In genomic region chr11:130477646-130478203, GRCh38 we compare ENCODE assay signal across 12 cellular contexts. TPM values are rescaled to one million over a fixed set of nuclear protein-coding genes. Genes with fewer than 3 reads are reported as not detected.
DNase-seq lines count a peak whose midpoint lies in the region; ATAC-seq, FAIRE-seq and TF ChIP-seq lines count a peak whose summit lies in the region.
"Had no signal": no experiment of that assay in that cellular context is flagged by ENCODE, and none has a peak within 500 bp of the region (broad histone marks: within the 10 kb centered on the region; RNA-seq: fewer than 3 reads in every experiment).

No MANE protein-coding gene starts in this region.

- H3K4me2 ChIP-seq in A549: peak overlapping the region; percentile 72

- DNase-seq in A549 (ENCODE audit: low read depth in 1 of 2, low spot score in 1 of 2): no peak
- DNase-seq in RWPE1 (ENCODE audit: low spot score): no peak
- DNase-seq in fibroblast of mammary gland (ENCODE audit: low read depth): peak; percentile 45
- no peak for DNase-seq in psoas muscle
- DNase-seq in stimulated activated CD4-positive, alpha-beta T cell treated with anti-CD3 and anti-CD28 coated beads, Interleukin-1b, Interleukin-23, amount 100 ng/mL, for 48 hours: no peak
- DNase-seq in foreskin melanocyte: no peak
- DNase-seq in GDM1 (lab: John Stamatoyannopoulos, UW): no peak
- DNase-seq: NCI-H2081 had no signal

- H3K27me3 ChIP-seq in psoas muscle (ENCODE audit: insufficient read depth in 3 of 3, low read length in 2 of 3): no peaks in the 10 kb centered on the region

- WGBS in A549 (ENCODE audit: missing lambda C conversion rate): 49% methylated on average over 5 of the region's 5 CpGs
- WGBS in psoas muscle, 3 donors: 50 to 53% (median 51%) methylated on average over 5 of the region's 5 CpGs

- H3K27ac ChIP-seq in A549: peak overlapping the region; percentile 77 to 85
- peak overlapping the region; percentile 66 for H3K27ac ChIP-seq in RWPE1
- peak overlapping the region; percentile 58 for H3K27ac ChIP-seq in psoas muscle
- H3K27ac ChIP-seq: epithelial cell of prostate had no signal

- no peak overlapping the region for H3K4me3 ChIP-seq in A549
- H3K4me3 ChIP-seq in fibroblast of mammary gland (ENCODE audit: control insufficient read depth, low read depth, low read length): no peak overlapping the region
- no peak overlapping the region for H3K4me3 ChIP-seq in psoas muscle
- H3K4me3 ChIP-seq: left lung had no signal

- intact Hi-C loops in psoas muscle (cut with DNase I): no loop called here

- CTCF ChIA-PET in A549 (lab: Yijun Ruan, JAX): interaction anchor here (1.3 kb wide), 1 partner anchor 384 kb away, joined by 4 read pairs; no protein-coding TSS in a partner anchor
- CTCF ChIA-PET in RWPE1 (lab: Yijun Ruan, JAX): no interaction called here

- H3K36me3 ChIP-seq in psoas muscle (ENCODE audit: insufficient read depth in 1 of 2, low read depth in 1 of 2): peaks cover 0 to 5% of the 10 kb centered on the region in 2 donors

- no peak for TF ChIP-seq POLR2A in A549 (IDR thresholded peaks at IDR 0.05; ENCODE audit: low read length)

- no peaks in the 10 kb centered on the region for H3K9me3 ChIP-seq in A549
- no peaks in the 10 kb centered on the region for H3K9me3 ChIP-seq in psoas muscle
- H3K9me3 ChIP-seq: left lung had no signal

- TF ChIP-seq RAD21 in A549 (conservative IDR thresholded peaks at IDR 0.05 in 1 of 2, IDR thresholded peaks at IDR 0.05 in 1 of 2): no peak

- TF ChIP-seq CTCF in A549 (IDR thresholded peaks at IDR 0.05): no peak
- no peak for TF ChIP-seq CTCF in RWPE1 (conservative IDR thresholded peaks at IDR 0.05; ENCODE audit: low read depth)
- TF ChIP-seq CTCF in fibroblast of mammary gland (conservative IDR thresholded peaks at IDR 0.05; ENCODE audit: control insufficient read depth, insufficient read depth, low read depth, low read length): no peak
- TF ChIP-seq CTCF in psoas muscle (IDR thresholded peaks at IDR 0.05): no peak

- H3K4me1 ChIP-seq in A549 (peaks cover 24% of the 10 kb centered on the region), psoas muscle (peaks cover 17% of the 10 kb centered on the region)

- no peak for TF ChIP-seq EP300 in A549 (IDR thresholded peaks at IDR 0.05)

- peak; percentile 36 to 38; a peak in 3 of 6 replicates for ATAC-seq in A549
- peak in 1 of 4 donors; percentile 11 for ATAC-seq in psoas muscle
- no peak for ATAC-seq in GM18520 (IDR thresholded peaks at IDR 0.05; ENCODE audit: unreplicated experiment)

- no peak for FAIRE-seq in A549 (lab: Jason Lieb, UNC)
- FAIRE-seq: G401.6 had no signal

- POLR2A ChIA-PET in A549 (lab: Yijun Ruan, JAX) (no interaction called here), RWPE1 (lab: Yijun Ruan, JAX; ENCODE audit: low non-redundant PET) (no interaction called here)

TF ChIP-seq in A549, 52 proteins besides CTCF, POLR2A, EP300 and RAD21:
- TF ChIP-seq RARB (CRISPR knock-in tag; IDR thresholded peaks at IDR 0.05) (no peak), MYC (IDR thresholded peaks at IDR 0.05; ENCODE audit: borderline replicate concordance, low read length) (no peak), TFCP2L1 (CRISPR knock-in tag; IDR thresholded peaks at IDR 0.05) (no peak), ZC3H11A (IDR thresholded peaks at IDR 0.05) (no peak), TP53 (CRISPR knock-in tag; IDR thresholded peaks at IDR 0.05) (no peak), MAZ (IDR thresholded peaks at IDR 0.05; ENCODE audit: borderline replicate concordance, low read depth, low read length) (no peak), NFE2L2 (conservative IDR thresholded peaks at IDR 0.05; ENCODE audit: low read length) (no peak), RNF2 (IDR thresholded peaks at IDR 0.05; ENCODE audit: borderline replicate concordance, low read depth) (no peak), ELK1 (IDR thresholded peaks at IDR 0.05; ENCODE audit: low read depth, low read length) (no peak), MAX (IDR thresholded peaks at IDR 0.05) (no peak), SREBF2 (IDR thresholded peaks at IDR 0.05) (no peak), ZSCAN20 (CRISPR knock-in tag; IDR thresholded peaks at IDR 0.05) (no peak), ESRRA (IDR thresholded peaks at IDR 0.05; ENCODE audit: borderline replicate concordance, low read length) (no peak), HOXB13 (CRISPR knock-in tag; IDR thresholded peaks at IDR 0.05; ENCODE audit: low read depth) (no peak), PHF8 (IDR thresholded peaks at IDR 0.05; ENCODE audit: borderline replicate concordance, low read depth) (no peak), REST (IDR thresholded peaks at IDR 0.05) (no peak), FOSB (CRISPR knock-in tag; IDR thresholded peaks at IDR 0.05) (no peak)
- TF ChIP-seq, protein P1, sequence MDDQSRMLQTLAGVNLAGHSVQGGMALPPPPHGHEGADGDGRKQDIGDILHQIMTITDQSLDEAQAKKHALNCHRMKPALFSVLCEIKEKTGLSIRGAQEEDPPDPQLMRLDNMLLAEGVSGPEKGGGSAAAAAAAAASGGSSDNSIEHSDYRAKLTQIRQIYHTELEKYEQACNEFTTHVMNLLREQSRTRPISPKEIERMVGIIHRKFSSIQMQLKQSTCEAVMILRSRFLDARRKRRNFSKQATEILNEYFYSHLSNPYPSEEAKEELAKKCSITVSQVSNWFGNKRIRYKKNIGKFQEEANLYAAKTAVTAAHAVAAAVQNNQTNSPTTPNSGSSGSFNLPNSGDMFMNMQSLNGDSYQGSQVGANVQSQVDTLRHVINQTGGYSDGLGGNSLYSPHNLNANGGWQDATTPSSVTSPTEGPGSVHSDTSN (IDR thresholded peaks at IDR 0.05): no peak

RNA-seq across cellular contexts. Expression of gene ADAMTS15, which starts 29.3 kb away (rescaled TPM):
- polyA plus RNA-seq in A549 (2011; rRNA removed): 2.2 and 2.7 TPM in 2 replicates
- polyA plus RNA-seq in A549 (2012; cell fraction: cytosol; rRNA removed): 2.1 and 3.0 TPM in 2 replicates
- polyA plus RNA-seq in A549 (2012; cell fraction: nucleus; rRNA removed): 12.4 and 13.7 TPM in 2 replicates
- 3.4 to 4.3 TPM (median 4.0 TPM) in 3 replicates for polyA plus RNA-seq in A549 (2017; fragmentation: RNase III; extraction: RNeasy Plus Mini Kit Qiagen cat#74134 plus additional on column Dnase treatment)
- 4.7 and 6.2 TPM in 2 replicates for polyA minus RNA-seq in A549 (2011; rRNA and poly(A)+ RNA removed)
- total RNA-seq in psoas muscle: 1 to 10 TPM; 1.5 to 2.2 (median 1.8) TPM
- 1 to 10 TPM in 1 of 3 donors, under 1 TPM in 2; 0.66 to 3.1 (median 0.79) TPM for polyA plus RNA-seq in psoas muscle

RNA-seq across cellular contexts. Expression of gene ADAMTS8, which starts 49.3 kb away (rescaled TPM):
- 0.15 and 0.17 TPM in 2 replicates for polyA plus RNA-seq in A549 (2011; rRNA removed)
- polyA plus RNA-seq in A549 (2012; cell fraction: cytosol; rRNA removed): 0.33 and 0.49 TPM in 2 replicates
- polyA plus RNA-seq in A549 (2012; cell fraction: nucleus; rRNA removed): 0.76 and 0.84 TPM in 2 replicates
- 0.26 to 0.34 TPM (median 0.33 TPM) in 3 replicates for polyA plus RNA-seq in A549 (2017; fragmentation: RNase III; extraction: RNeasy Plus Mini Kit Qiagen cat#74134 plus additional on column Dnase treatment)
- 0.34 and 0.41 TPM in 2 replicates for polyA minus RNA-seq in A549 (2011; rRNA and poly(A)+ RNA removed)
- 1 to 10 TPM in 1 of 4 donors, under 1 TPM in 2, not detected in 1; 0.14 to 1.2 (median 0.79) TPM for total RNA-seq in psoas muscle
- polyA plus RNA-seq in psoas muscle: under 1 TPM; 0.12 to 0.42 (median 0.23) TPM
